Comparison of ENCODE assay signal across 13 cellular contexts in genomic region chr9:109416135-109416706, GRCh38.
DNase-seq lines count a peak whose midpoint lies in the region; ATAC-seq and TF ChIP-seq lines count a peak whose summit lies in the region.
"Had no signal": no experiment of that assay in that cellular context is flagged by ENCODE, and none has a peak within 500 bp of the region (broad histone marks: within the 10 kb centered on the region; RNA-seq: fewer than 3 reads in every experiment).

No MANE protein-coding gene starts in this region.

- intact Hi-C loops in spleen (cut with DNase I; ENCODE audit: low total_unique reads) = no loop called here
- intact Hi-C loops in CD4-positive, alpha-beta memory T cell (cut with micrococcal nuclease) = loop anchor here (1.0 kb wide), 1 partner anchor 12 kb away; no protein-coding TSS in a partner anchor

- H3K9me3 ChIP-seq in spleen = no peaks in the 10 kb centered on the region
- H3K9me3 ChIP-seq in CD4-positive, alpha-beta memory T cell (ENCODE audit: control insufficient read depth in 1 of 2, low read length in 2 of 2) = no peaks in the 10 kb centered on the region

- no peaks in the 10 kb centered on the region for H3K27me3 ChIP-seq in GM06990 (replicated peaks; ENCODE audit: control insufficient read depth, insufficient read depth, low read length)
- peaks cover 0 to 30% (median 0%) of the 10 kb centered on the region in 7 donors for H3K27me3 ChIP-seq in spleen (replicated peaks in 1 of 7)
- H3K27me3 ChIP-seq in CD4-positive, alpha-beta memory T cell (ENCODE audit: insufficient read depth, low read length) = peaks cover 3% of the 10 kb centered on the region

- H3K27ac ChIP-seq in substantia nigra (ENCODE audit: low read depth, low read length, poor library complexity, severe bottlenecking) (no peak overlapping the region), spleen (no peak overlapping the region)
- no peak overlapping the region for H3K27ac ChIP-seq in CD4-positive, alpha-beta memory T cell (ENCODE audit: low read depth, low read length)
- H3K27ac ChIP-seq: SK-N-MC had no signal

- 61 to 68% (median 67%) methylated on average over 10 of the region's 10 CpGs for WGBS in spleen, 5 donors

- peaks cover 0 to 5% (median 3%) of the 10 kb centered on the region in 4 donors for H3K4me1 Mint-ChIP-seq in CD4-positive, alpha-beta memory T cell

- H3K4me3 ChIP-seq in GM06990 (replicated peaks; ENCODE audit: low read depth, low read length) (peak overlapping the region; percentile 23), NB4 (ENCODE audit: low read depth, low read length) (peak overlapping the region; percentile 72), spleen (no peak overlapping the region)
- H3K4me3 ChIP-seq in CD4-positive, alpha-beta memory T cell (ENCODE audit: low read length in 2 of 2) = no peak overlapping the region
- H3K4me3 ChIP-seq: SK-N-MC had no signal

- H3K4me1 ChIP-seq in spleen = peaks cover 0 to 5% (median 0%) of the 10 kb centered on the region in 6 donors
- H3K4me1 ChIP-seq in CD4-positive, alpha-beta memory T cell (ENCODE audit: insufficient read depth, low read length) = no peaks in the 10 kb centered on the region

- POLR2A ChIA-PET in CD4-positive, alpha-beta memory T cell (lab: Charles Lee; ENCODE audit: partially characterized antibody) = no interaction called here

- H3K27ac Mint-ChIP-seq in CD4-positive, alpha-beta memory T cell = no peak overlapping the region
- H3K27ac Mint-ChIP-seq: progenitor cell of endocrine pancreas had no signal

- ATAC-seq in GM18909 (IDR thresholded peaks at IDR 0.05; ENCODE audit: poor library complexity, unreplicated experiment) (peak; percentile 62), HG02852 (IDR thresholded peaks at IDR 0.05; ENCODE audit: unreplicated experiment) (peak; percentile 50)
- ATAC-seq: HCT116 had no signal

- CTCF ChIA-PET in CD4-positive, alpha-beta memory T cell (lab: Charles Lee; ENCODE audit: partially characterized antibody) = no interaction called here

- TF ChIP-seq CTCF in GM06990 (IDR thresholded peaks at IDR 0.05; ENCODE audit: insufficient read depth, low read length, poor library complexity, severe bottlenecking) (no peak), NB4 (IDR thresholded peaks at IDR 0.05; ENCODE audit: low read depth, low read length) (no peak), spleen (IDR thresholded peaks at IDR 0.05 in 8 of 11, conservative IDR thresholded peaks at IDR 0.05 in 3 of 11) (no peak)

- no peak overlapping the region for H3K4me3 Mint-ChIP-seq in CD4-positive, alpha-beta memory T cell

- no peaks in the 10 kb centered on the region for H3K36me3 Mint-ChIP-seq in CD4-positive, alpha-beta memory T cell

- H3K9me3 Mint-ChIP-seq in CD4-positive, alpha-beta memory T cell = no peaks in the 10 kb centered on the region

- TF ChIP-seq POLR2A in NB4 (IDR thresholded peaks at IDR 0.05; ENCODE audit: extremely low read depth, insufficient read length) (no peak), spleen (IDR thresholded peaks at IDR 0.05) (no peak)

- H3K36me3 ChIP-seq in GM06990 (ENCODE audit: control insufficient read depth, insufficient read depth, low read length) (no peaks in the 10 kb centered on the region), spleen (no peaks in the 10 kb centered on the region)
- no peaks in the 10 kb centered on the region for H3K36me3 ChIP-seq in CD4-positive, alpha-beta memory T cell (ENCODE audit: insufficient read depth, low read length)

- H3K27me3 Mint-ChIP-seq in CD4-positive, alpha-beta memory T cell = peaks cover 15 to 18% of the 10 kb centered on the region in 2 donors

- DNase-seq in GM06990 (ENCODE audit: extremely low read depth, insufficient read length) (peak; percentile 62), NB4 (ENCODE audit: low read depth) (no peak), C1 segment of cervical spinal cord (lab: John Stamatoyannopoulos, UW) (no peak), substantia nigra (lab: John Stamatoyannopoulos, UW) (no peak), spleen (no peak)
- no peak for DNase-seq in CD4-positive, alpha-beta memory T cell
- DNase-seq: activated naive CD4-positive, alpha-beta T cell; NCI-H2081 had no signal

Comparison
In these comparisons a context has a peak if more than half of its experiments do, and no peak if none do; other contexts are left out.
1. H3K4me3 ChIP-seq: peak in GM06990 (single experiment) and NB4 (single experiment); none in spleen (0 of 8) and CD4-positive, alpha-beta memory T cell (0 of 2).